In the genomic region with DNA sequence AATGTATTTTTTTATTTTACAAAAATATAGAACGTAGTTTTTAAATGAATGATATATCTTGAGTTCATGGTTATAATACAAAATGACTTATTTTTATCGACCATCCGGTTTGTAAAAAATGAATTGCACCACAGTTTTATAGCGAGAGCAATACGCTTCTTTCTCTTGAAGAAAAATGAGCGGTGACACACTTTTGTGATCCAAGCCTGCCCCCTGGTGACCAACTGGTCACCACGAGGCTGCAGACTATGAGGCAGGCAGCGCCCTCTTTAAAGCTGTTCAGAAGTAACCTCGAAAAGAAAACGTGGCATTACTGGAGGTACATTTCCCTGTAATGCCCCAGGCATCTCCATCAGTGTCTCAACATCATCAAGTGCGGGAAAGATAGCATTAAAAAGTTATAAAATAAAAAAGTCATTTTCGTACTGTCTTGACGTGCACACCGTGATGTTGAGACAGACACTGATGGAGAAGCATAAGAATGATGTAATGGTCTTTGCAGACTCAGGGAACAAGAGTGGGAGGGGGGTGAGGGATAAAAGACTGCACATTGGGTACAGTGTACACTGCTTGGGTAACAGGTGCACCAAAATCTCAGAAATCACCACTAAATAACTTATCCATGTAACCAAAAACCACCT, we compare ENCODE assay signal across 9 cellular contexts.
DNase-seq lines count a peak whose midpoint lies in the region; ATAC-seq and FAIRE-seq lines count a peak whose summit lies in the region.
"Had no signal": no experiment of that assay in that cellular context is flagged by ENCODE, and none has a peak within 500 bp of the region (broad histone marks: within the 10 kb centered on the region; RNA-seq: fewer than 3 reads in every experiment).

No MANE protein-coding gene starts in this region.

- H3K27me3 ChIP-seq in NT2/D1 (ENCODE audit: insufficient read depth, insufficient read length): no peaks in the 10 kb centered on the region

- no peaks in the 10 kb centered on the region for H3K36me3 Mint-ChIP-seq in naive B cell
- H3K36me3 Mint-ChIP-seq: activated naive CD8-positive, alpha-beta T cell had no signal

- H3K9me3 Mint-ChIP-seq in naive B cell: peaks cover 0 to 3% (median 0%) of the 10 kb centered on the region in 7 donors

- H3K4me3 ChIP-seq in NT2/D1 (ENCODE audit: insufficient read length, low read depth): no peak overlapping the region

- H3K27ac Mint-ChIP-seq in naive B cell: no peak overlapping the region
- H3K27ac Mint-ChIP-seq: activated naive CD8-positive, alpha-beta T cell had no signal

- no peak overlapping the region for H3K9ac ChIP-seq in NT2/D1 (ENCODE audit: insufficient read length, low read depth)

- peak; percentile 95 for FAIRE-seq in G401.6 (lab: Jason Lieb, UNC)

- no peak overlapping the region for H3K4me3 Mint-ChIP-seq in naive B cell
- H3K4me3 Mint-ChIP-seq: activated naive CD8-positive, alpha-beta T cell had no signal

- H3K36me3 ChIP-seq in NT2/D1 (ENCODE audit: insufficient read depth, insufficient read length, low read length): no peaks in the 10 kb centered on the region

- H3K4me1 Mint-ChIP-seq in naive B cell: no peaks in the 10 kb centered on the region

- peaks cover 4% of the 10 kb centered on the region; the same call in 1 of the 2 replicates for H3K9me3 ChIP-seq in NT2/D1 (ENCODE audit: insufficient read depth, low read length)

- no peaks in the 10 kb centered on the region for H3K27me3 Mint-ChIP-seq in naive B cell

- ATAC-seq in esophagus mucosa: peak; percentile 85
- ATAC-seq in naive B cell (ENCODE audit: low read depth in 2 of 2): peak in 1 of 2 donors; percentile 18
- ATAC-seq in HG02970 (IDR thresholded peaks at IDR 0.05; ENCODE audit: low FRiP score, unreplicated experiment): no peak

- no peaks in the 10 kb centered on the region for H3K4me1 ChIP-seq in NT2/D1 (ENCODE audit: insufficient read depth, insufficient read length)

- peak; percentile 47 for DNase-seq in HPDE6-E6E7 (ENCODE audit: extremely low spot score)
- peak; percentile 77 for DNase-seq in NT2/D1 (ENCODE audit: low read depth, low spot score)
- peak; percentile 32 for DNase-seq in activated T-cell treated with anti-CD3 and anti-CD28 coated beads for 24 hours (ENCODE audit: low read depth)
- DNase-seq in naive B cell: peak; percentile 20
- peak; percentile 19 for DNase-seq in stimulated activated naive CD4-positive, alpha-beta T cell treated with Interleukin-2 at 50 U/mL for 16 hours (lab: John Stamatoyannopoulos, UW)

Comparison
In these comparisons a context has a peak if more than half of its experiments do, and no peak if none do; other contexts are left out.
1. DNase-seq: peak in every context shown above with its lines; median percentile 77 in NT2/D1; 47 in HPDE6-E6E7; 32 in activated T-cell treated with anti-CD3 and anti-CD28 coated beads for 24 hours; 20 in naive B cell; 19 in stimulated activated naive CD4-positive, alpha-beta T cell treated with Interleukin-2 at 50 U/mL for 16 hours.